9 cellular contexts compared by ENCODE assay signal in the genomic region with DNA sequence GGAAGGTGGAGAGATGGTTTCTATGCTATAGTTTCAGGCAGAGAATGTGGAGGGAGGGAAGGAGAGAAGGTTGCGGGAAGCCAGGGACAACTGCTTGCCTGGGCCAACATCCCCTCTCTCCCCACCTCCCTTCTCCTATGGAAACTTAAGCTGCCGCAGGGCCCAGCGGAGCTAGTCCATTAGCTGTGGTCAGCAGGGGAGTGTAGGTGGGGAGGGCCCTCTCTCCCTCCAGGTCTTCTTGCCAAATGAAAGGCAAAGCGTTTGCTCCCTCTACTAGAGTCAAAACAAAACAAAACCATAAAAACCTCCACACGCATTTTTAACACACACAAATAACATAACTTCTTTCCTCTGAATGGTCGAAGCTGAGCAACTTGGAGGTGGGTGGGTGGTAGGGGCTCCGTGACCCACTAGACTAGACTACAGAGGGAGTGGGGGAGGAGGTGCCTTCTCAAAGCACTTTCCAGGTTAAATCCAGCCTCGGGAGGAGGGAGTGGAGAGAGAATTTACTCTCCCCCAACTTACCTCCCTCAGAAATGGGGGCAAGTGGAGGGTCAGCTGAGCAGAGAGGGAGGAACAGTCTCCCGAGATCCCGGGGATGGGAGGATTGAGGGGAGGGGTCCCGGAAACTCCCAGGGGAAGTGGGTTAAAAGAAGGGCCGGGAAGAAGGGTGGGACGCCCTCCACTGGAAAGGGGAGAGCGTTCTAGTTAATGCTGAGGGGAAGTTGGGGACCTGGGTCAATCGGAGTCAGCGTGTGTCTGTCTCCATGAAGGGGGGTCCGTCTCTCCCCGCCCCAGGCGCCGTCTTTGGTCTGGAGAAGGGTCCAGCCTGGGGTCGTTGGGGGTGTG. TPM values are rescaled to one million over a fixed set of nuclear protein-coding genes. Genes with fewer than 3 reads are reported as not detected.
A peak's percentile ranks its signal among the peaks of the same experiment; 100 is the strongest.
DNase-seq lines count a peak whose midpoint lies in the region; ATAC-seq and TF ChIP-seq lines count a peak whose summit lies in the region.
"Had no signal": no experiment of that assay in that cellular context is flagged by ENCODE, and none has a peak within 500 bp of the region (broad histone marks: within the 10 kb centered on the region; RNA-seq: fewer than 3 reads in every experiment).

No MANE protein-coding gene starts in this region.

- H3K4ac ChIP-seq in mesenchymal stem cell (ENCODE audit: low read depth in 1 of 2, low read length in 2 of 2), result peak overlapping the region; percentile 54 to 87

- DNase-seq in heart left ventricle (no peak), Right ventricle myocardium superior (no peak), breast epithelium (ENCODE audit: low spot score in 2 of 2) (no peak), mesenchymal stem cell (peak; percentile 64), upper lobe of right lung (no peak), DMS153 (lab: John Stamatoyannopoulos, UW) (no peak)

- peak overlapping the region in 1 of 2 experiments; percentile 95 for H3K14ac ChIP-seq in mesenchymal stem cell (ENCODE audit: low read length in 2 of 2)

- no peak overlapping the region for H2AK5ac ChIP-seq in mesenchymal stem cell (ENCODE audit: low read length, severe bottlenecking)

- ATAC-seq in heart left ventricle, result no peak
- ATAC-seq in Right ventricle myocardium superior (ENCODE audit: poor library complexity), result no peak
- no peak for ATAC-seq in upper lobe of right lung
- no peak for ATAC-seq in GM21529 (IDR thresholded peaks at IDR 0.05; ENCODE audit: unreplicated experiment)
- ATAC-seq in GM18520 (IDR thresholded peaks at IDR 0.05; ENCODE audit: unreplicated experiment), result no peak

- peak overlapping the region; percentile 87 to 96 for H3K18ac ChIP-seq in mesenchymal stem cell (ENCODE audit: low read depth in 1 of 2, low read length in 2 of 2)

- H4K8ac ChIP-seq in mesenchymal stem cell (ENCODE audit: low read length), result peak overlapping the region; percentile 100

- TF ChIP-seq POLR2A in heart left ventricle (IDR thresholded peaks at IDR 0.05) (no peak), breast epithelium (IDR thresholded peaks at IDR 0.05) (no peak)

- H4K91ac ChIP-seq in mesenchymal stem cell (ENCODE audit: low read length), result peak overlapping the region; percentile 96

- H3K4me2 ChIP-seq in mesenchymal stem cell (ENCODE audit: low read length, poor library complexity, severe bottlenecking), result peak overlapping the region; percentile 94

- peak overlapping the region; percentile 96 for H3K9ac ChIP-seq in mesenchymal stem cell (ENCODE audit: low read length)

- H2BK5ac ChIP-seq in mesenchymal stem cell (ENCODE audit: low read depth, low read length, poor library complexity, severe bottlenecking), result no peak overlapping the region

- H3K36me3 ChIP-seq in heart left ventricle, result no peaks in the 10 kb centered on the region
- H3K36me3 ChIP-seq in breast epithelium, result no peaks in the 10 kb centered on the region
- H3K36me3 ChIP-seq in mesenchymal stem cell (ENCODE audit: control insufficient read depth in 1 of 2, insufficient read depth in 2 of 2, low read depth in 1 of 2, low read length in 2 of 2), result no peaks in the 10 kb centered on the region
- no peaks in the 10 kb centered on the region for H3K36me3 ChIP-seq in upper lobe of right lung

- H2BK12ac ChIP-seq in mesenchymal stem cell (ENCODE audit: low read length in 2 of 2), result peak overlapping the region; percentile 9 to 17

- intact Hi-C loops in heart left ventricle (cut with DNase I), result loop anchor here in 1 of 10 donors (2.0 kb wide), 1 partner anchor 39 kb away; a partner anchor contains a TSS
- intact Hi-C loops in Right ventricle myocardium superior (cut with DNase I), result no loop called here
- intact Hi-C loops in breast epithelium (cut with DNase I; ENCODE audit: low total_unique reads), result no loop called here
- intact Hi-C loops in upper lobe of right lung (cut with DNase I), result no loop called here

- TF ChIP-seq CTCF in heart left ventricle (IDR thresholded peaks at IDR 0.05), result no peak
- no peak for TF ChIP-seq CTCF in breast epithelium (IDR thresholded peaks at IDR 0.05)
- no peak for TF ChIP-seq CTCF in upper lobe of right lung (IDR thresholded peaks at IDR 0.05)

- H3K4me1 ChIP-seq in heart left ventricle (peaks cover 2 to 41% (median 25%) of the 10 kb centered on the region in 12 donors), breast epithelium (peaks cover 8% of the 10 kb centered on the region in 2 donors), mesenchymal stem cell (ENCODE audit: control insufficient read depth, insufficient read depth, low read depth, low read length) (peaks cover 39% of the 10 kb centered on the region), upper lobe of right lung (peaks cover 30% of the 10 kb centered on the region)

- no peak overlapping the region for H2AFZ ChIP-seq in mesenchymal stem cell (ENCODE audit: low read depth, low read length)

- peak overlapping the region in 1 of 2 experiments; percentile 43 for H3K23ac ChIP-seq in mesenchymal stem cell (ENCODE audit: low read length in 2 of 2)

- H3K27ac ChIP-seq in heart left ventricle (peak overlapping the region in 11 of 12 donors; percentile 24 to 92 (median 86)), breast epithelium (peak overlapping the region; percentile 77 to 95), mesenchymal stem cell (ENCODE audit: low read length, poor library complexity, severe bottlenecking) (no peak overlapping the region), upper lobe of right lung (peak overlapping the region; percentile 87)

- peak overlapping the region; percentile 71 for H2BK120ac ChIP-seq in mesenchymal stem cell (ENCODE audit: low read depth, low read length)

- H3K27me3 ChIP-seq in heart left ventricle, result peaks cover 0 to 11% (median 0%) of the 10 kb centered on the region in 9 donors
- H3K27me3 ChIP-seq in breast epithelium, result no peaks in the 10 kb centered on the region
- H3K27me3 ChIP-seq in mesenchymal stem cell (ENCODE audit: control insufficient read depth in 1 of 2, insufficient read depth in 1 of 2, low read length in 2 of 2), result no peaks in the 10 kb centered on the region
- H3K27me3 ChIP-seq in upper lobe of right lung, result no peaks in the 10 kb centered on the region

- H3K4me3 ChIP-seq in heart left ventricle (peak overlapping the region; percentile 62 to 89 (median 70)), breast epithelium (peak overlapping the region; percentile 77 to 98 (median 85)), mesenchymal stem cell (ENCODE audit: insufficient read depth in 1 of 2, low read depth in 1 of 2, low read length in 2 of 2) (peak overlapping the region; percentile 75 to 90), upper lobe of right lung (peak overlapping the region; percentile 94)

- WGBS in heart left ventricle, 4 donors, result 33 to 42% (median 35%) methylated on average over 20 to 21 of the region's 21 CpGs
- 11% methylated on average over 14 of the region's 21 CpGs for WGBS in mesenchymal stem cell

- peaks cover 25% of the 10 kb centered on the region for H3K79me1 ChIP-seq in mesenchymal stem cell (replicated peaks; ENCODE audit: low read length, poor library complexity, severe bottlenecking)

- H2BK15ac ChIP-seq in mesenchymal stem cell (ENCODE audit: low read depth, poor library complexity, severe bottlenecking), result peak overlapping the region; percentile 90

- H3K9me3 ChIP-seq in heart left ventricle, result no peaks in the 10 kb centered on the region
- H3K9me3 ChIP-seq in breast epithelium, result no peaks in the 10 kb centered on the region
- H3K9me3 ChIP-seq in mesenchymal stem cell (ENCODE audit: control insufficient read depth, low read length), result no peaks in the 10 kb centered on the region
- no peaks in the 10 kb centered on the region for H3K9me3 ChIP-seq in upper lobe of right lung

RNA-seq across cellular contexts. Expression of a gene that starts 4.6 kb away (rescaled TPM):
- total RNA-seq in heart left ventricle (10 to 100 TPM in 1 of 9 donors, 1 to 10 TPM in 8; 3.2 to 11.2 (median 5.3) TPM), Right ventricle myocardium superior (5.9 TPM), breast epithelium (10 to 100 TPM in 2 of 3 donors, 1 to 10 TPM in 1; 4.0 to 17.0 (median 10.8) TPM), upper lobe of right lung (24.4 TPM)
- 1 to 10 TPM; 4.4 to 5.7 TPM for polyA plus RNA-seq in heart left ventricle
- polyA plus RNA-seq in mesenchymal stem cell (2013, experiment 1 of 2), result 43.5 TPM
- polyA plus RNA-seq in mesenchymal stem cell (2013, experiment 2 of 2), result 45.6 TPM

RNA-seq across cellular contexts. Expression of a gene that starts 24.8 kb away (rescaled TPM):
- total RNA-seq in heart left ventricle (100 to 1,000 TPM in 8 of 9 donors, 10 to 100 TPM in 1; 88.4 to 145 (median 106) TPM), Right ventricle myocardium superior (52.1 TPM), breast epithelium (10 to 100 TPM; 42.0 to 61.4 (median 46.7) TPM), upper lobe of right lung (42.9 TPM)
- 10 to 100 TPM; 60.6 to 87.7 TPM for polyA plus RNA-seq in heart left ventricle
- 23.9 TPM for polyA plus RNA-seq in mesenchymal stem cell (2013, experiment 1 of 2)
- polyA plus RNA-seq in mesenchymal stem cell (2013, experiment 2 of 2), result 21.9 TPM

RNA-seq across cellular contexts. Expression of a gene that starts 38.3 kb away (rescaled TPM):
- total RNA-seq in heart left ventricle (10 to 100 TPM; 25.3 to 51.2 (median 35.8) TPM), Right ventricle myocardium superior (32.4 TPM), breast epithelium (10 to 100 TPM; 65.4 to 89.9 (median 76.0) TPM), upper lobe of right lung (77.2 TPM)
- 10 to 100 TPM; 16.8 to 43.2 TPM for polyA plus RNA-seq in heart left ventricle
- polyA plus RNA-seq in mesenchymal stem cell (2013, experiment 1 of 2), result 49.3 TPM
- 45.4 TPM for polyA plus RNA-seq in mesenchymal stem cell (2013, experiment 2 of 2)

RNA-seq across cellular contexts. Expression of a gene that starts 52.0 kb away (rescaled TPM):
- total RNA-seq in heart left ventricle (1 to 10 TPM in 2 of 9 donors, under 1 TPM in 5, not detected in 2; 0.35 to 1.5 (median 0.60) TPM), Right ventricle myocardium superior (0.11 TPM), breast epithelium (1 to 10 TPM; 1.1 to 5.4 (median 3.3) TPM), upper lobe of right lung (7.1 TPM)
- polyA plus RNA-seq in heart left ventricle, result under 1 TPM; 0.53 to 0.95 TPM
- 0.39 TPM for polyA plus RNA-seq in mesenchymal stem cell (2013, experiment 1 of 2)
- polyA plus RNA-seq in mesenchymal stem cell (2013, experiment 2 of 2), result 0.51 TPM
- total RNA-seq: RPMI7951 had no signal
